8 cellular contexts compared by ENCODE assay signal in the genomic region with DNA sequence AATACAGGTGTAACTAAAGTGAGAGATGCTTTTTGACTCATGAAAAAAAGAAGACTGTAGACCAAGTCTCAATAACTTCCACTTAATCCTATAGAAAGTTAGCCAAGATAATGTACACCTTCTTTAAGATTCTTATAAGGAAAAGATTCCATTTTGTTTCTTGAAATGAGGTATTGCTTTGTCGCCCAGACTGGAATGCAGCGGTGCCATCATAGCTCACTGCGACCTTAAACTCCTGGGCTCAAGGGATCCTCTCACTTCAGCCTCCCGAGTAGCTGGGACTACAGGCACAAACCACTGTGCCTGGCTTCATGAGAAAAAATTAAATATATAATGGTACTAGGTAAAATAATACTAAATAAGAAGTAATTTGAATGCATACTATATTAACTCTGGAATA. TPM values are rescaled to one million over a fixed set of nuclear protein-coding genes. Genes with fewer than 3 reads are reported as not detected.
DNase-seq lines count a peak whose midpoint lies in the region; ATAC-seq and TF ChIP-seq lines count a peak whose summit lies in the region.
"Not testable (repeated sequence)": the region's sequence is repeated elsewhere in the genome, so short reads cannot be mapped to it uniquely, and the experiment has no call there.
"Had no signal": no experiment of that assay in that cellular context is flagged by ENCODE, and none has a peak within 500 bp of the region (broad histone marks: within the 10 kb centered on the region; RNA-seq: fewer than 3 reads in every experiment).

No MANE protein-coding gene starts in this region.

- H3K36me3 ChIP-seq in CD8-positive, alpha-beta T cell (ENCODE audit: insufficient read depth, low read length); effector memory CD4-positive, alpha-beta T cell (ENCODE audit: control insufficient read depth, insufficient read depth, low read length): not testable (repeated sequence)

- not testable (repeated sequence) for TF ChIP-seq CTCF in CD8-positive, alpha-beta T cell (IDR thresholded peaks at IDR 0.05)

- DNase-seq in CD8-positive, alpha-beta T cell; activated CD4-positive, alpha-beta memory T cell treated with anti-CD3 and anti-CD28 coated beads for 36 hours; activated naive CD4-positive, alpha-beta T cell treated with anti-CD3 and anti-CD28 coated beads, Interleukin-2, amount 10 ng/mL, durations not matched to agents 7 days and 5 days; effector memory CD4-positive, alpha-beta T cell; natural killer cell treated with Interleukin-12 subunit alpha and Interleukin-12 subunit beta and Interleukin-15 and Interleukin-18, amount 100 ng/mL, for 72 hours (ENCODE audit: low spot score): not testable (repeated sequence)
- DNase-seq in RKO (ENCODE audit: low spot score), result peak; percentile 57

- peaks cover 39% of the 10 kb centered on the region for H3K4me1 ChIP-seq in CD8-positive, alpha-beta T cell (ENCODE audit: insufficient read depth, low read length)
- H3K4me1 ChIP-seq in effector memory CD4-positive, alpha-beta T cell (ENCODE audit: control insufficient read depth, insufficient read depth, low read length, poor library complexity, severe bottlenecking), result peaks cover 38% of the 10 kb centered on the region

- not testable (repeated sequence) for H3K4me3 ChIP-seq in CD8-positive, alpha-beta T cell (ENCODE audit: low read depth, low read length); effector memory CD4-positive, alpha-beta T cell (ENCODE audit: insufficient read depth, low read depth, low read length, poor library complexity, severe bottlenecking)

- H3K27ac Mint-ChIP-seq in CD8-positive, alpha-beta T cell, result not testable (repeated sequence)
- peak overlapping the region in 2 of 3 donors; percentile 91 to 100 for H3K27ac Mint-ChIP-seq in IgD-negative memory B cell
- H3K27ac Mint-ChIP-seq in activated CD4-positive, alpha-beta memory T cell treated with anti-CD3 and anti-CD28 coated beads for 36 hours, result peak overlapping the region; percentile 96
- H3K27ac Mint-ChIP-seq in activated naive CD4-positive, alpha-beta T cell treated with anti-CD3 and anti-CD28 coated beads, Interleukin-2, amount 10 ng/mL, durations not matched to agents 7 days and 5 days, result peak overlapping the region; percentile 94
- peak overlapping the region; percentile 92 to 97 for H3K27ac Mint-ChIP-seq in natural killer cell treated with Interleukin-12 subunit alpha and Interleukin-12 subunit beta and Interleukin-15 and Interleukin-18, amount 100 ng/mL, for 72 hours

- not testable (repeated sequence) for H3K9me3 Mint-ChIP-seq in CD8-positive, alpha-beta T cell; IgD-negative memory B cell; activated CD4-positive, alpha-beta memory T cell treated with anti-CD3 and anti-CD28 coated beads for 36 hours; activated naive CD4-positive, alpha-beta T cell treated with anti-CD3 and anti-CD28 coated beads, Interleukin-2, amount 10 ng/mL, durations not matched to agents 7 days and 5 days; natural killer cell treated with Interleukin-12 subunit alpha and Interleukin-12 subunit beta and Interleukin-15 and Interleukin-18, amount 100 ng/mL, for 72 hours

- peaks cover 46% of the 10 kb centered on the region for H3K4me1 Mint-ChIP-seq in CD8-positive, alpha-beta T cell (ENCODE audit: low read depth)
- H3K4me1 Mint-ChIP-seq in IgD-negative memory B cell, result peaks cover 19 to 29% (median 23%) of the 10 kb centered on the region in 3 donors
- H3K4me1 Mint-ChIP-seq in activated CD4-positive, alpha-beta memory T cell treated with anti-CD3 and anti-CD28 coated beads for 36 hours (ENCODE audit: low read depth), result peaks cover 39% of the 10 kb centered on the region
- H3K4me1 Mint-ChIP-seq in activated naive CD4-positive, alpha-beta T cell treated with anti-CD3 and anti-CD28 coated beads, Interleukin-2, amount 10 ng/mL, durations not matched to agents 7 days and 5 days, result peaks cover 59% of the 10 kb centered on the region
- H3K4me1 Mint-ChIP-seq in natural killer cell treated with Interleukin-12 subunit alpha and Interleukin-12 subunit beta and Interleukin-15 and Interleukin-18, amount 100 ng/mL, for 72 hours (ENCODE audit: low read depth in 2 of 2), result peaks cover 35 to 38% of the 10 kb centered on the region in 2 donors

- H3K27ac ChIP-seq in CD8-positive, alpha-beta T cell (ENCODE audit: low read depth, low read length), result not testable (repeated sequence)
- H3K27ac ChIP-seq in effector memory CD4-positive, alpha-beta T cell (ENCODE audit: insufficient read depth, low read length, poor library complexity, severe bottlenecking), result peak overlapping the region; percentile 91

- CTCF ChIA-PET in CD8-positive, alpha-beta T cell (lab: Charles Lee), result interaction anchor here (0.6 to 3.1 kb wide), 9 partner anchors 10 to 464 kb away, joined by 3 to 29 read pairs (median 4); a partner anchor contains a TSS
- CTCF ChIA-PET in activated CD4-positive, alpha-beta memory T cell treated with anti-CD3 and anti-CD28 coated beads for 36 hours (lab: Charles Lee), result interaction anchor here (0.6 to 4.7 kb wide), 10 partner anchors 10 to 89 kb away, joined by 3 to 44 read pairs (median 4); a partner anchor contains a TSS
- CTCF ChIA-PET in activated naive CD4-positive, alpha-beta T cell treated with anti-CD3 and anti-CD28 coated beads, Interleukin-2, amount 10 ng/mL, durations not matched to agents 7 days and 5 days (lab: Charles Lee), result interaction anchor here (0.7 to 1.1 kb wide), 2 partner anchors 10 to 55 kb away, joined by 3 to 5 read pairs; no protein-coding TSS in a partner anchor

- not testable (repeated sequence) for H3K27me3 ChIP-seq in CD8-positive, alpha-beta T cell (ENCODE audit: insufficient read depth, low read length); effector memory CD4-positive, alpha-beta T cell (replicated peaks; ENCODE audit: control insufficient read depth, insufficient read depth, low read length, poor library complexity, severe bottlenecking)

- H3K4me3 Mint-ChIP-seq in CD8-positive, alpha-beta T cell, result peak overlapping the region; percentile 18
- peak overlapping the region in 3 of 4 donors; percentile 84 to 92 (median 88) for H3K4me3 Mint-ChIP-seq in IgD-negative memory B cell
- H3K4me3 Mint-ChIP-seq in activated CD4-positive, alpha-beta memory T cell treated with anti-CD3 and anti-CD28 coated beads for 36 hours, result peak overlapping the region; percentile 75
- peak overlapping the region; percentile 74 for H3K4me3 Mint-ChIP-seq in activated naive CD4-positive, alpha-beta T cell treated with anti-CD3 and anti-CD28 coated beads, Interleukin-2, amount 10 ng/mL, durations not matched to agents 7 days and 5 days
- peak overlapping the region; percentile 94 for H3K4me3 Mint-ChIP-seq in natural killer cell treated with Interleukin-12 subunit alpha and Interleukin-12 subunit beta and Interleukin-15 and Interleukin-18, amount 100 ng/mL, for 72 hours

- H3K27me3 Mint-ChIP-seq in CD8-positive, alpha-beta T cell (ENCODE audit: low read depth); IgD-negative memory B cell; activated CD4-positive, alpha-beta memory T cell treated with anti-CD3 and anti-CD28 coated beads for 36 hours; activated naive CD4-positive, alpha-beta T cell treated with anti-CD3 and anti-CD28 coated beads, Interleukin-2, amount 10 ng/mL, durations not matched to agents 7 days and 5 days; natural killer cell treated with Interleukin-12 subunit alpha and Interleukin-12 subunit beta and Interleukin-15 and Interleukin-18, amount 100 ng/mL, for 72 hours: not testable (repeated sequence)

- not testable (repeated sequence) for ATAC-seq in CD8-positive, alpha-beta T cell; natural killer cell treated with Interleukin-12 subunit alpha and Interleukin-12 subunit beta and Interleukin-15 and Interleukin-18, amount 100 ng/mL, for 72 hours

- POLR2A ChIA-PET in CD8-positive, alpha-beta T cell (lab: Charles Lee), result interaction anchor here (2.5 kb wide), 1 partner anchor 9 kb away, joined by 10 read pairs; no protein-coding TSS in a partner anchor
- POLR2A ChIA-PET in activated CD4-positive, alpha-beta memory T cell treated with anti-CD3 and anti-CD28 coated beads for 36 hours (lab: Charles Lee), result interaction anchor here (1.7 to 2.7 kb wide), 2 partner anchors 9 to 55 kb away, joined by 9 to 13 read pairs; no protein-coding TSS in a partner anchor

- not testable (repeated sequence) for H3K9me3 ChIP-seq in CD8-positive, alpha-beta T cell (ENCODE audit: low read length); effector memory CD4-positive, alpha-beta T cell (ENCODE audit: control insufficient read depth, low read length)

- intact Hi-C loops in CD8-positive, alpha-beta T cell (cut with DNase I, micrococcal nuclease), result loop anchor here in 1 of 2 experiments (5.0 kb wide), 1 partner anchor 63 kb away; a partner anchor contains a TSS
- intact Hi-C loops in activated CD4-positive, alpha-beta memory T cell treated with anti-CD3 and anti-CD28 coated beads for 36 hours (cut with micrococcal nuclease), result loop anchor here (1.0 to 5.0 kb wide), 3 partner anchors 10 to 1472 kb away; a partner anchor contains a TSS

- H3K36me3 Mint-ChIP-seq in CD8-positive, alpha-beta T cell, result peaks cover 19% of the 10 kb centered on the region
- not testable (repeated sequence) for H3K36me3 Mint-ChIP-seq in IgD-negative memory B cell; activated CD4-positive, alpha-beta memory T cell treated with anti-CD3 and anti-CD28 coated beads for 36 hours; natural killer cell treated with Interleukin-12 subunit alpha and Interleukin-12 subunit beta and Interleukin-15 and Interleukin-18, amount 100 ng/mL, for 72 hours
- H3K36me3 Mint-ChIP-seq in activated naive CD4-positive, alpha-beta T cell treated with anti-CD3 and anti-CD28 coated beads, Interleukin-2, amount 10 ng/mL, durations not matched to agents 7 days and 5 days, result peaks cover 14% of the 10 kb centered on the region

RNA-seq across cellular contexts. Expression of a gene that starts 3.3 kb away (rescaled TPM):
- total RNA-seq in CD8-positive, alpha-beta T cell, result 10 to 100 TPM; 58.8 to 69.1 TPM
- polyA plus RNA-seq in IgD-negative memory B cell, result 85.7 TPM
- total RNA-seq in activated CD4-positive, alpha-beta memory T cell treated with anti-CD3 and anti-CD28 coated beads for 36 hours, result 100 to 1,000 TPM; 152 TPM
- 100 to 1,000 TPM; 172 to 176 TPM for total RNA-seq in natural killer cell treated with Interleukin-12 subunit alpha and Interleukin-12 subunit beta and Interleukin-15 and Interleukin-18, amount 100 ng/mL, for 72 hours

RNA-seq across cellular contexts. Expression of a gene that starts 10.9 kb away (rescaled TPM):
- not detected for total RNA-seq in CD8-positive, alpha-beta T cell
- 0.30 TPM for polyA plus RNA-seq in IgD-negative memory B cell
- total RNA-seq in activated CD4-positive, alpha-beta memory T cell treated with anti-CD3 and anti-CD28 coated beads for 36 hours, result under 1 TPM; 0.29 to 0.31 TPM
- under 1 TPM in 1 of 2 donors, not detected in 1; 0.64 TPM for total RNA-seq in natural killer cell treated with Interleukin-12 subunit alpha and Interleukin-12 subunit beta and Interleukin-15 and Interleukin-18, amount 100 ng/mL, for 72 hours
- total RNA-seq: esophagus mucosa had no signal

Comparison
In these comparisons a context has a peak if more than half of its experiments do, and no peak if none do; other contexts are left out.
1. H3K4me3 Mint-ChIP-seq: peak in every context shown above with its lines; median percentile 94 in natural killer cell treated with Interleukin-12 subunit alpha and Interleukin-12 subunit beta and Interleukin-15 and Interleukin-18, amount 100 ng/mL, for 72 hours; 88 in IgD-negative memory B cell; 75 in activated CD4-positive, alpha-beta memory T cell treated with anti-CD3 and anti-CD28 coated beads for 36 hours; 74 in activated naive CD4-positive, alpha-beta T cell treated with anti-CD3 and anti-CD28 coated beads, Interleukin-2, amount 10 ng/mL, durations not matched to agents 7 days and 5 days; 18 in CD8-positive, alpha-beta T cell.